In genomic region chr2:28320009-28320365, GRCh38 we compare ENCODE assay signal across 27 cellular contexts.
"Had no signal": no experiment of that assay in that cellular context is flagged by ENCODE, and none has a peak within 500 bp of the region (broad histone marks: within the 10 kb centered on the region; RNA-seq: fewer than 3 reads in every experiment).

No MANE protein-coding gene starts in this region.

- H3K4me3 ChIP-seq: MG63, Peyer's patch, SJCRH30 had no signal

- H3K4me1 Mint-ChIP-seq: activated CD4-positive, alpha-beta T cell treated with anti-CD3 and anti-CD28 coated beads for 36 hours; activated naive CD8-positive, alpha-beta T cell treated with anti-CD3 and anti-CD28 coated beads for 36 hours had no signal

- DNase-seq: activated CD4-positive, alpha-beta T cell treated with anti-CD3 and anti-CD28 coated beads for 36 hours; activated CD4-positive, alpha-beta T cell treated with anti-CD3 and anti-CD28 coated beads, Interleukin-2, amount 50 U/mL, for 1 hour; activated CD8-positive, alpha-beta memory T cell treated with anti-CD3 and anti-CD28 coated beads, Interleukin-2, amount 50 U/mL, for 4 hours; activated CD8-positive, alpha-beta T cell treated with anti-CD3 and anti-CD28 coated beads for 36 hours; activated gamma-delta T cell treated with Interleukin-2 at 50 U/mL for 16 hours; activated naive CD4-positive, alpha-beta T cell treated with anti-CD3 and anti-CD28 coated beads, Interleukin-2, amount 10 ng/mL, durations not matched to agents 7 days and 5 days; activated naive CD8-positive, alpha-beta T cell treated with anti-CD3 and anti-CD28 coated beads for 36 hours; activated T-cell treated with anti-CD3 and anti-CD28 coated beads, Interleukin-2, amount 50 U/mL, for 72 hours; MV-4-11; NCI-H1092 treated with DMSO at 0.1 percent for 48 hours; NCI-H1417 treated with DMSO at 0.1 percent for 48 hours; NCI-H1694; NCI-H2029; NCI-H2107; NCI-H2171 treated with DMSO at 0.1 percent for 48 hours; NCI-H226; NCI-H526; NCI-H774; Peyer's patch; Right ventricle myocardium superior; SJCRH30; SK-N-SH; T-helper 1 cell; WERI-Rb-1 had no signal

- H3K36me3 ChIP-seq: MG63, Peyer's patch, SJCRH30, WERI-Rb-1 had no signal

- H3K36me3 Mint-ChIP-seq: activated naive CD4-positive, alpha-beta T cell treated with anti-CD3 and anti-CD28 coated beads, Interleukin-2, amount 10 ng/mL, durations not matched to agents 7 days and 5 days had no signal

- H3K27me3 Mint-ChIP-seq: activated CD4-positive, alpha-beta T cell treated with anti-CD3 and anti-CD28 coated beads for 36 hours; activated CD8-positive, alpha-beta T cell treated with anti-CD3 and anti-CD28 coated beads for 36 hours; activated naive CD4-positive, alpha-beta T cell treated with anti-CD3 and anti-CD28 coated beads, Interleukin-2, amount 10 ng/mL, durations not matched to agents 7 days and 5 days; activated naive CD8-positive, alpha-beta T cell treated with anti-CD3 and anti-CD28 coated beads for 36 hours had no signal

- H3K4me3 Mint-ChIP-seq: activated CD4-positive, alpha-beta T cell treated with anti-CD3 and anti-CD28 coated beads for 36 hours; activated CD8-positive, alpha-beta T cell treated with anti-CD3 and anti-CD28 coated beads for 36 hours; activated naive CD4-positive, alpha-beta T cell treated with anti-CD3 and anti-CD28 coated beads, Interleukin-2, amount 10 ng/mL, durations not matched to agents 7 days and 5 days; activated naive CD8-positive, alpha-beta T cell treated with anti-CD3 and anti-CD28 coated beads for 36 hours; activated T-cell treated with anti-CD3 and anti-CD28 coated beads, Interleukin-2, amount 50 U/mL, for 72 hours had no signal

- H3K9ac ChIP-seq: SK-N-SH had no signal

- H3K9me3 ChIP-seq: MG63, Peyer's patch, SJCRH30, SK-N-SH had no signal

- ATAC-seq: activated CD4-positive, alpha-beta T cell treated with anti-CD3 and anti-CD28 coated beads for 36 hours; activated CD8-positive, alpha-beta T cell treated with anti-CD3 and anti-CD28 coated beads for 36 hours; activated T-cell treated with anti-CD3 and anti-CD28 coated beads, Interleukin-2, amount 50 U/mL, for 72 hours had no signal

- H3K27ac Mint-ChIP-seq: activated CD4-positive, alpha-beta T cell treated with anti-CD3 and anti-CD28 coated beads for 36 hours; activated CD8-positive, alpha-beta T cell treated with anti-CD3 and anti-CD28 coated beads for 36 hours; activated naive CD4-positive, alpha-beta T cell treated with anti-CD3 and anti-CD28 coated beads, Interleukin-2, amount 10 ng/mL, durations not matched to agents 7 days and 5 days; activated naive CD8-positive, alpha-beta T cell treated with anti-CD3 and anti-CD28 coated beads for 36 hours; activated T-cell treated with anti-CD3 and anti-CD28 coated beads, Interleukin-2, amount 50 U/mL, for 72 hours; activated T-helper 2 cell treated with anti-CD3 and anti-CD28 coated beads, Interferon-gamma antibody, Interleukin-2, Interleukin-4, amounts not matched to agents 10 μg/mL and 5 μg/mL and 100 μg/mL, durations not matched to agents 14 hours and 24 hours and 36 hours had no signal

- H3K9me3 Mint-ChIP-seq: activated CD8-positive, alpha-beta T cell treated with anti-CD3 and anti-CD28 coated beads for 36 hours; activated naive CD4-positive, alpha-beta T cell treated with anti-CD3 and anti-CD28 coated beads, Interleukin-2, amount 10 ng/mL, durations not matched to agents 7 days and 5 days; activated naive CD8-positive, alpha-beta T cell treated with anti-CD3 and anti-CD28 coated beads for 36 hours; activated T-cell treated with anti-CD3 and anti-CD28 coated beads, Interleukin-2, amount 50 U/mL, for 72 hours; activated T-helper 2 cell treated with anti-CD3 and anti-CD28 coated beads, Interferon-gamma antibody, Interleukin-2, Interleukin-4, amounts not matched to agents 10 μg/mL and 5 μg/mL and 100 μg/mL, durations not matched to agents 14 hours and 24 hours and 36 hours had no signal

- H3K4me2 ChIP-seq: SK-N-SH had no signal

- H3K27me3 ChIP-seq: MG63, Peyer's patch, SJCRH30 had no signal

- H3K27ac ChIP-seq: Peyer's patch, RWPE1, SJCRH30, WERI-Rb-1 had no signal

- H3K4me1 ChIP-seq: Peyer's patch had no signal
